1 cellular context compared by ENCODE assay signal in genomic region chr20:33724439-33725094, GRCh38.
TF ChIP-seq lines count a peak whose summit lies in the region.

No MANE protein-coding gene starts in this region.

TF ChIP-seq in HepG2, 621 proteins besides CTCF, POLR2A, EP300 and RAD21 (continues in another document):
- TF ChIP-seq ZNF549 (CRISPR knock-in tag; IDR thresholded peaks at IDR 0.05) (no peak), ATF3 (CRISPR knock-in tag; IDR thresholded peaks at IDR 0.05) (no peak), CREBL2 (CRISPR knock-in tag; IDR thresholded peaks at IDR 0.05; ENCODE audit: borderline replicate concordance) (no peak), AKAP8 (CRISPR knock-in tag; IDR thresholded peaks at IDR 0.05) (no peak), KDM3A (CRISPR knock-in tag; IDR thresholded peaks at IDR 0.05; ENCODE audit: low read depth) (no peak; the same call in 1 of the 2 replicates), ZNF121 (CRISPR knock-in tag; IDR thresholded peaks at IDR 0.05) (no peak; the same call in 1 of the 2 replicates), HINFP (CRISPR knock-in tag; IDR thresholded peaks at IDR 0.05; ENCODE audit: low read depth) (no peak), ZNF891 (CRISPR knock-in tag; IDR thresholded peaks at IDR 0.05) (no peak), NBN (conservative IDR thresholded peaks at IDR 0.05) (no peak), NKX3-1 (CRISPR knock-in tag; IDR thresholded peaks at IDR 0.05) (peak; percentile 82; the same call in 1 of the 2 replicates), BHLHE40 (IDR thresholded peaks at IDR 0.05; ENCODE audit: low read length) (no peak), IRX3 (CRISPR knock-in tag; IDR thresholded peaks at IDR 0.05; ENCODE audit: borderline replicate concordance, low read depth) (0 out of 2 replicates have a peak, but pooled peaks have one; percentile 20), SOX6 (IDR thresholded peaks at IDR 0.05) (no peak), SOX6 (CRISPR knock-in tag; IDR thresholded peaks at IDR 0.05) (peak; percentile 98), ZNF337 (CRISPR knock-in tag; IDR thresholded peaks at IDR 0.05; ENCODE audit: borderline replicate concordance, low read depth) (no peak), ZFP36 (IDR thresholded peaks at IDR 0.05; ENCODE audit: borderline replicate concordance, low read depth, low read length, partially characterized antibody) (no peak), PAWR (CRISPR knock-in tag; IDR thresholded peaks at IDR 0.05; ENCODE audit: borderline replicate concordance) (no peak), REST (IDR thresholded peaks at IDR 0.05; ENCODE audit: borderline replicate concordance in 1 of 2, low read depth in 1 of 2, low read length in 2 of 2) (no peak), ZNF496 (CRISPR knock-in tag; IDR thresholded peaks at IDR 0.05; ENCODE audit: insufficient replicate concordance) (no peak), ZBTB10 (CRISPR knock-in tag; IDR thresholded peaks at IDR 0.05; ENCODE audit: borderline replicate concordance) (peak; percentile 95; the same call in 1 of the 2 replicates), ZFP90 (CRISPR knock-in tag; IDR thresholded peaks at IDR 0.05; ENCODE audit: borderline replicate concordance) (peak; percentile 78; the same call in 1 of the 2 replicates), NR2F6 (IDR thresholded peaks at IDR 0.05) (peak; percentile 97), NR2F6 (CRISPR knock-in tag; IDR thresholded peaks at IDR 0.05) (peak; percentile 91), ZNF709 (CRISPR knock-in tag; IDR thresholded peaks at IDR 0.05) (no peak), ZFP41 (CRISPR knock-in tag; IDR thresholded peaks at IDR 0.05; ENCODE audit: borderline replicate concordance) (0 out of 2 replicates have a peak, but pooled peaks have one; percentile 34), ZFYVE20 (CRISPR knock-in tag; IDR thresholded peaks at IDR 0.05; ENCODE audit: borderline replicate concordance, low read depth) (no peak), PCBP1 (IDR thresholded peaks at IDR 0.05; ENCODE audit: borderline replicate concordance, low read depth, low read length) (no peak), HMG20B (CRISPR knock-in tag; conservative IDR thresholded peaks at IDR 0.05) (0 out of 2 replicates have a peak, but pooled peaks have one; percentile 30), ESRRA (CRISPR knock-in tag; IDR thresholded peaks at IDR 0.05; ENCODE audit: low read depth) (peak; percentile 74; the same call in 1 of the 2 replicates), EED (CRISPR knock-in tag; IDR thresholded peaks at IDR 0.05) (no peak), HNRNPLL (IDR thresholded peaks at IDR 0.05; ENCODE audit: low read depth, low read length, poor library complexity, severe bottlenecking) (no peak), GABPB1 (CRISPR knock-in tag; IDR thresholded peaks at IDR 0.05) (no peak), PCBP2 (optimal IDR thresholded peaks at IDR 0.05; ENCODE audit: low read depth, low read length, poor library complexity, severe bottlenecking) (no peak), JUND (CRISPR knock-in tag; IDR thresholded peaks at IDR 0.05) (no peak), KAT8 (CRISPR knock-in tag; IDR thresholded peaks at IDR 0.05) (peak; percentile 73; the same call in 1 of the 2 replicates), ZBTB39 (CRISPR knock-in tag; IDR thresholded peaks at IDR 0.05) (peak; percentile 96), ZNF678 (CRISPR knock-in tag; IDR thresholded peaks at IDR 0.05) (no peak), NFIC (IDR thresholded peaks at IDR 0.05; ENCODE audit: low read length) (0 out of 2 replicates have a peak, but pooled peaks have one; percentile 71), ZIK1 (CRISPR knock-in tag; IDR thresholded peaks at IDR 0.05; ENCODE audit: borderline replicate concordance, low read depth) (no peak), ZNF780A (CRISPR knock-in tag; IDR thresholded peaks at IDR 0.05) (no peak), ZNF431 (CRISPR knock-in tag; IDR thresholded peaks at IDR 0.05; ENCODE audit: borderline replicate concordance, low read depth) (no peak), ZNF672 (CRISPR knock-in tag; IDR thresholded peaks at IDR 0.05) (no peak), ZSCAN5A (CRISPR knock-in tag; IDR thresholded peaks at IDR 0.05; ENCODE audit: borderline replicate concordance) (peak; percentile 39; the same call in 1 of the 2 replicates)
- TF ChIP-seq, protein P1, sequence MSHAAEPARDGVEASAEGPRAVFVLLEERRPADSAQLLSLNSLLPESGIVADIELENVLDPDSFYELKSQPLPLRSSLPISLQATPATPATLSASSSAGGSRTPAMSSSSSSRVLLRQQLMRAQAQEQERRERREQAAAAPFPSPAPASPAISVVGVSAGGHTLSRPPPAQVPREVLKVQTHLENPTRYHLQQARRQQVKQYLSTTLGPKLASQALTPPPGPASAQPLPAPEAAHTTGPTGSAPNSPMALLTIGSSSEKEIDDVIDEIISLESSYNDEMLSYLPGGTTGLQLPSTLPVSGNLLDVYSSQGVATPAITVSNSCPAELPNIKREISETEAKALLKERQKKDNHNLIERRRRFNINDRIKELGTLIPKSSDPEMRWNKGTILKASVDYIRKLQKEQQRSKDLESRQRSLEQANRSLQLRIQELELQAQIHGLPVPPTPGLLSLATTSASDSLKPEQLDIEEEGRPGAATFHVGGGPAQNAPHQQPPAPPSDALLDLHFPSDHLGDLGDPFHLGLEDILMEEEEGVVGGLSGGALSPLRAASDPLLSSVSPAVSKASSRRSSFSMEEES (CRISPR knock-in tag; IDR thresholded peaks at IDR 0.05): no peak; the same call in 1 of the 2 replicates
- TF ChIP-seq, protein P2, sequence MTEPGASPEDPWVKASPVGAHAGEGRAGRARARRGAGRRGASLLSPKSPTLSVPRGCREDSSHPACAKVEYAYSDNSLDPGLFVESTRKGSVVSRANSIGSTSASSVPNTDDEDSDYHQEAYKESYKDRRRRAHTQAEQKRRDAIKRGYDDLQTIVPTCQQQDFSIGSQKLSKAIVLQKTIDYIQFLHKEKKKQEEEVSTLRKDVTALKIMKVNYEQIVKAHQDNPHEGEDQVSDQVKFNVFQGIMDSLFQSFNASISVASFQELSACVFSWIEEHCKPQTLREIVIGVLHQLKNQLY (CRISPR knock-in tag; IDR thresholded peaks at IDR 0.05): 0 out of 2 replicates have a peak, but pooled peaks have one; percentile 33
- TF ChIP-seq, protein P3, sequence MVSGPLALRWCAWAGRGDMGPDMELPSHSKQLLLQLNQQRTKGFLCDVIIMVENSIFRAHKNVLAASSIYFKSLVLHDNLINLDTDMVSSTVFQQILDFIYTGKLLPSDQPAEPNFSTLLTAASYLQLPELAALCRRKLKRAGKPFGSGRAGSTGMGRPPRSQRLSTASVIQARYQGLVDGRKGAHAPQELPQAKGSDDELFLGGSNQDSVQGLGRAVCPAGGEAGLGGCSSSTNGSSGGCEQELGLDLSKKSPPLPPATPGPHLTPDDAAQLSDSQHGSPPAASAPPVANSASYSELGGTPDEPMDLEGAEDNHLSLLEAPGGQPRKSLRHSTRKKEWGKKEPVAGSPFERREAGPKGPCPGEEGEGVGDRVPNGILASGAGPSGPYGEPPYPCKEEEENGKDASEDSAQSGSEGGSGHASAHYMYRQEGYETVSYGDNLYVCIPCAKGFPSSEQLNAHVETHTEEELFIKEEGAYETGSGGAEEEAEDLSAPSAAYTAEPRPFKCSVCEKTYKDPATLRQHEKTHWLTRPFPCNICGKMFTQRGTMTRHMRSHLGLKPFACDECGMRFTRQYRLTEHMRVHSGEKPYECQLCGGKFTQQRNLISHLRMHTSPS (CRISPR knock-in tag; IDR thresholded peaks at IDR 0.05; ENCODE audit: low read depth): no peak
- TF ChIP-seq, protein P4, sequence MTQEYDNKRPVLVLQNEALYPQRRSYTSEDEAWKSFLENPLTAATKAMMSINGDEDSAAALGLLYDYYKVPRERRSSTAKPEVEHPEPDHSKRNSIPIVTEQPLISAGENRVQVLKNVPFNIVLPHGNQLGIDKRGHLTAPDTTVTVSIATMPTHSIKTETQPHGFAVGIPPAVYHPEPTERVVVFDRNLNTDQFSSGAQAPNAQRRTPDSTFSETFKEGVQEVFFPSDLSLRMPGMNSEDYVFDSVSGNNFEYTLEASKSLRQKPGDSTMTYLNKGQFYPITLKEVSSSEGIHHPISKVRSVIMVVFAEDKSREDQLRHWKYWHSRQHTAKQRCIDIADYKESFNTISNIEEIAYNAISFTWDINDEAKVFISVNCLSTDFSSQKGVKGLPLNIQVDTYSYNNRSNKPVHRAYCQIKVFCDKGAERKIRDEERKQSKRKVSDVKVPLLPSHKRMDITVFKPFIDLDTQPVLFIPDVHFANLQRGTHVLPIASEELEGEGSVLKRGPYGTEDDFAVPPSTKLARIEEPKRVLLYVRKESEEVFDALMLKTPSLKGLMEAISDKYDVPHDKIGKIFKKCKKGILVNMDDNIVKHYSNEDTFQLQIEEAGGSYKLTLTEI (CRISPR knock-in tag; conservative IDR thresholded peaks at IDR 0.05): no peak
